Comparison of ENCODE assay signal across 29 cellular contexts in the genomic region with DNA sequence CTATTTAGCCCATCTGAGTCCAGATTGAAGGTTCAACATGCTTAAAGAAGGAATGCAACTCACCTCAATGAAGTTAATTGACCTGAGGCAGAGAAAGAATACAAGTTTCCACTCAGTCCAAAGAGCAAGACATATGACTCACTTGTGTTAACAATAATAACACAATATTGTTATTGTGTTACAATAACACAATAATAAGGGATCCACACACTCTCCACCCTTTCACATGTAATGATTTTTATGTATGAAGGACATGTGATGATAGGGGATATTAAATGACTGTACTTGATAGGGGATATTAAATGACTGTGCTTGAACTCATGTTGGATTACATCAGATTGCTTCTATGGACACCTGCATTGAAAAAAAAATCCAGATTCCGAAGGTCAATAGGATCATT. TPM values are rescaled to one million over a fixed set of nuclear protein-coding genes. Genes with fewer than 3 reads are reported as not detected.
"Had no signal": no experiment of that assay in that cellular context is flagged by ENCODE, and none has a peak within 500 bp of the region (broad histone marks: within the 10 kb centered on the region; RNA-seq: fewer than 3 reads in every experiment).

No MANE protein-coding gene starts in this region.

- ATAC-seq: effector memory CD8-positive, alpha-beta T cell; esophagus mucosa; foreskin keratinocyte; gastrocnemius medialis; gastroesophageal sphincter had no signal

- H3K27ac ChIP-seq: colonic mucosa, coronary artery, dorsolateral prefrontal cortex, epithelial cell of prostate, esophagus muscularis mucosa, esophagus squamous epithelium, foreskin keratinocyte, gastrocnemius medialis, gastroesophageal sphincter had no signal

- DNase-seq: colonic mucosa; cortex of kidney; dermis blood vessel endothelial cell; dorsolateral prefrontal cortex; effector CD4-positive, alpha-beta T cell; effector CD8-positive, alpha-beta T cell; effector memory CD4-positive, alpha-beta T cell; effector memory CD8-positive, alpha-beta T cell; endodermal cell; erythroblast; esophagus squamous epithelium; foreskin fibroblast; foreskin keratinocyte; foreskin melanocyte; gastrocnemius medialis; glutamatergic neuron; head of caudate nucleus had no signal

- H3K9me3 ChIP-seq: colonic mucosa, esophagus muscularis mucosa, esophagus squamous epithelium, gastrocnemius medialis, gastroesophageal sphincter had no signal

- H3K4me3 ChIP-seq: colonic mucosa, coronary artery, dorsolateral prefrontal cortex, esophagus muscularis mucosa, esophagus squamous epithelium, gastrocnemius medialis, gastroesophageal sphincter had no signal

- H3K4me1 ChIP-seq: colonic mucosa had no signal

- H3K36me3 ChIP-seq: colonic mucosa, esophagus muscularis mucosa, esophagus squamous epithelium, gastrocnemius medialis, gastroesophageal sphincter had no signal

- FAIRE-seq: colon, endometrium, endothelial cell of umbilical vein, frontal cortex had no signal

- H3K27me3 ChIP-seq: colonic mucosa had no signal

RNA-seq across cellular contexts. Expression of gene ABCB1, which starts 3.6 kb away (rescaled TPM):
- total RNA-seq: chondrocyte, foreskin keratinocyte had no signal
- polyA plus RNA-seq: foreskin keratinocyte had no signal

RNA-seq across cellular contexts. Expression of gene RUNDC3B, which starts 23.9 kb away (rescaled TPM):
- total RNA-seq: epithelial cell of proximal tubule, glomerular endothelial cell had no signal
